ENCODE assay signal across 7 cellular contexts in the genomic region with DNA sequence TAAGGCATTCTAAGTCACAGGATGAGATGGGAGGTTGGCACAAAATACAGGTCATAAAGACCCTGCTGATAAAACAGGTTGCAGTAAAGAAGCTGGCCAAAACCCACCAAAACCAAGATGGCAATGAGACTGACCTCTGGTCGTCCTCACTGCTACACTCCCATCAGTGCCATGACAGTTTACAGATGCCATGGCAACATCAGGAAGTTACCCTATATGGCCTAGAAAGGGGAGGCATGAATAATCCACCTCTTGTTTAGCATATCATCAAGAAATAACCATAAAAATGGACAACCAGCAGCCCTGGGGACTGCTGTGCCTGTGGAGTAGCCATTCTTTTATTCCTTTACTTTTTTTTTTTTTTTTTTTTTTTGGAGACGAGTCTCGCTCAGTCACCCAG. TPM values are rescaled to one million over a fixed set of nuclear protein-coding genes. Genes with fewer than 3 reads are reported as not detected.
"Had no signal": no experiment of that assay in that cellular context is flagged by ENCODE, and none has a peak within 500 bp of the region (broad histone marks: within the 10 kb centered on the region; RNA-seq: fewer than 3 reads in every experiment).

No MANE protein-coding gene starts in this region.

RNA-seq across cellular contexts. Expression of gene HHATL, which starts 19.8 kb away (rescaled TPM):
- total RNA-seq: HT-29, NCI-H460, PC-9, RPMI7951, SJCRH30 had no signal

RNA-seq across cellular contexts. Expression of gene KLHL40, which starts 37.1 kb away (rescaled TPM):
- total RNA-seq: HT-29, NCI-H460, PC-9, Peyer's patch, Right ventricle myocardium inferior, RPMI7951 had no signal

RNA-seq across cellular contexts. Expression of gene CCDC13, which starts 50.6 kb away (rescaled TPM):
- total RNA-seq: HT-29 had no signal
